In genomic region chr9:437066-438015, GRCh38 we compare ENCODE assay signal across 12 cellular contexts.
DNase-seq lines count a peak whose midpoint lies in the region; ATAC-seq, FAIRE-seq and TF ChIP-seq lines count a peak whose summit lies in the region.
"Had no signal": no experiment of that assay in that cellular context is flagged by ENCODE, and none has a peak within 500 bp of the region (broad histone marks: within the 10 kb centered on the region; RNA-seq: fewer than 3 reads in every experiment).

No MANE protein-coding gene starts in this region.

- dilution Hi-C loops in mammary epithelial cell (cut with HindIII; ENCODE audit: low sequenced_read_pairs), result no loop called here

- CTCF ChIA-PET in mammary epithelial cell (lab: Charles Lee; ENCODE audit: low non-redundant PET), result no interaction called here

- H2AFZ ChIP-seq in mammary epithelial cell (ENCODE audit: low read depth, low read length), result no peak overlapping the region

- H3K4me3 ChIP-seq in mammary epithelial cell (replicated peaks in 1 of 3; ENCODE audit: insufficient read depth in 1 of 3, low read depth in 2 of 3, low read length in 3 of 3), result no peak overlapping the region

- H3K4me1 ChIP-seq in mammary epithelial cell (ENCODE audit: insufficient read depth, low read length), result peaks cover 7% of the 10 kb centered on the region

- no peaks in the 10 kb centered on the region for H3K79me2 ChIP-seq in mammary epithelial cell (ENCODE audit: insufficient read depth, low read length)

- no peaks in the 10 kb centered on the region for H3K9me3 ChIP-seq in mammary epithelial cell (replicated peaks; ENCODE audit: insufficient read depth, low read length)

- no peaks in the 10 kb centered on the region for H4K20me1 ChIP-seq in mammary epithelial cell (ENCODE audit: insufficient read depth, low read length)

- BruUV-seq in mammary epithelial cell (replicated peaks; lab: Mats Ljungman, UMichigan), result no TSS peak

- no peaks in the 10 kb centered on the region for H3K36me3 ChIP-seq in mammary epithelial cell (ENCODE audit: insufficient read depth, low read length)

- intact Hi-C loops in mammary epithelial cell (cut with micrococcal nuclease), result no loop called here

- H3K9ac ChIP-seq in mammary epithelial cell (ENCODE audit: insufficient read depth, low read length), result no peak overlapping the region

- WGBS in mammary epithelial cell (ENCODE audit: low coverage, missing lambda C conversion rate), result 56% methylated on average over 3 of the region's 3 CpGs

- H3K27ac ChIP-seq in mammary epithelial cell (ENCODE audit: insufficient read depth, low read depth, low read length), result no peak overlapping the region

- in situ Hi-C loops in mammary epithelial cell (cut with MboI; ENCODE audit: low sequenced_read_pairs in 2 of 2), result no loop called here

- no peaks in the 10 kb centered on the region for H3K27me3 ChIP-seq in mammary epithelial cell (ENCODE audit: insufficient read depth, low read length)

- peak; percentile 37 for DNase-seq in H4 (ENCODE audit: low spot score)
- peak; percentile 20 for DNase-seq in mammary epithelial cell
- DNase-seq in stromal cell of bone marrow (ENCODE audit: low read depth), result peak; percentile 31
- DNase-seq in NCI-H2227 (lab: John Stamatoyannopoulos, UW; ENCODE audit: unreplicated experiment), result no peak
- DNase-seq in NCI-H1694 treated with DMSO at 0.1 percent for 48 hours (lab: John Stamatoyannopoulos, UW), result no peak
- no peak for DNase-seq in COLO829 (ENCODE audit: low spot score)
- DNase-seq: central memory CD4-positive, alpha-beta T cell; GF-D8; NCI-H187 treated with DMSO at 0.1 percent for 48 hours; stimulated activated naive B cell treated with anti-CD40 and anti-IgM and Interleukin-4, amounts not matched to agents 10 μg/mL and 1 μg/mL and 100 μg/mL, for 72 hours had no signal

- ATAC-seq in GM21423 (IDR thresholded peaks at IDR 0.05; ENCODE audit: unreplicated experiment), result no peak
- ATAC-seq: stimulated activated naive B cell treated with anti-CD40 and anti-IgM and Interleukin-4, amounts not matched to agents 10 μg/mL and 1 μg/mL and 100 μg/mL, for 72 hours had no signal

- FAIRE-seq in islet of Langerhans (lab: Jason Lieb, UNC), result peak; percentile 33

- TF ChIP-seq CTCF in mammary epithelial cell (conservative IDR thresholded peaks at IDR 0.05 in 1 of 2, IDR thresholded peaks at IDR 0.05 in 1 of 2; ENCODE audit: extremely low read depth in 1 of 2, insufficient read depth in 1 of 2, low read depth in 1 of 2, low read length in 2 of 2), result no peak

- no peak overlapping the region for H3K4me2 ChIP-seq in mammary epithelial cell (ENCODE audit: insufficient read depth, low read depth, low read length)

Comparison
In these comparisons a context has a peak if more than half of its experiments do, and no peak if none do; other contexts are left out.
1. DNase-seq: peak in H4 (single experiment), mammary epithelial cell (single experiment) and stromal cell of bone marrow (single experiment); none in NCI-H2227 (single experiment), NCI-H1694 treated with DMSO at 0.1 percent for 48 hours (single experiment) and COLO829 (single experiment).